ENCODE assay signal across 1 cellular context in genomic region chr3:63972196-63972595, GRCh38.
TF ChIP-seq lines count a peak whose summit lies in the region.

No MANE protein-coding gene starts in this region.

TF ChIP-seq in GM23338, 12 proteins besides CTCF, POLR2A, EP300 and RAD21 (continued from another document):
- TF ChIP-seq ZNF462 (CRISPR knock-in tag; IDR thresholded peaks at IDR 0.05) (no peak), EZH2phosphoT487 (IDR thresholded peaks at IDR 0.05; ENCODE audit: unreplicated experiment) (no peak)
TF ChIP-seq in GM23338: peak in this region for 0.
